Comparison of ENCODE assay signal across 12 cellular contexts in genomic region chr6:166494757-166495486, GRCh38.
DNase-seq lines count a peak whose midpoint lies in the region; ATAC-seq, FAIRE-seq and TF ChIP-seq lines count a peak whose summit lies in the region.
"Had no signal": no experiment of that assay in that cellular context is flagged by ENCODE, and none has a peak within 500 bp of the region (broad histone marks: within the 10 kb centered on the region; RNA-seq: fewer than 3 reads in every experiment).

No MANE protein-coding gene starts in this region.

- WGBS in K562 (ENCODE audit: insufficient coverage, low coverage, missing lambda C conversion rate): 3% methylated on average over 31 of the region's 31 CpGs

- no peak overlapping the region for H3K4me3 ChIP-seq in K562
- H3K4me3 ChIP-seq in uterus: no peak overlapping the region
- H3K4me3 ChIP-seq: body of pancreas, PC-9 had no signal

- BruUV-seq in K562 (replicated peaks; lab: Mats Ljungman, UMichigan): no TSS peak

- POLR2A ChIA-PET in K562 (lab: Yijun Ruan, JAX): interaction anchor here (0.7 to 1.3 kb wide), 2 partner anchors 10 to 51 kb away, joined by 5 read pairs; no protein-coding TSS in a partner anchor

- TF ChIP-seq POLR2A in K562 (conservative IDR thresholded peaks at IDR 0.05): no peak
- no peak for TF ChIP-seq POLR2A in uterus (IDR thresholded peaks at IDR 0.05)

- TF ChIP-seq CTCF in K562 (IDR thresholded peaks at IDR 0.05 in 2 of 3, conservative IDR thresholded peaks at IDR 0.05 in 1 of 3; ENCODE audit: insufficient read depth in 2 of 3, low read depth in 1 of 3, low read length in 3 of 3) (no peak), uterus (IDR thresholded peaks at IDR 0.05) (no peak)

- H2AFZ ChIP-seq in K562 (ENCODE audit: low read depth, low read length): 0 out of 2 replicates have a peak overlapping the region, but pooled peaks have one; percentile 25
- H2AFZ ChIP-seq: PC-9 had no signal

- no peaks in the 10 kb centered on the region for H3K9me3 ChIP-seq in K562 (replicated peaks; ENCODE audit: control insufficient read depth, insufficient read depth, low read depth, low read length)
- no peaks in the 10 kb centered on the region for H3K9me3 ChIP-seq in uterus
- H3K9me3 ChIP-seq: body of pancreas had no signal

- H3K4me2 ChIP-seq in K562 (ENCODE audit: insufficient read depth, low read length): no peak overlapping the region; the same call in 1 of the 2 replicates
- H3K4me2 ChIP-seq: PC-9 had no signal

- peak; percentile 71 for DNase-seq in activated CD8-positive, alpha-beta memory T cell treated with anti-CD3 and anti-CD28 coated beads for 24 hours
- DNase-seq in activated CD8-positive, alpha-beta memory T cell treated with anti-CD3 and anti-CD28 coated beads, Interleukin-2, amount 50 U/mL, for 48 hours: no peak
- peak in 2 of 4 experiments; percentile 21 to 31 for DNase-seq in K562 (ENCODE audit: extremely low read depth in 1 of 4, low spot score in 3 of 4)
- peak; percentile 60 for DNase-seq in pons (ENCODE audit: low spot score)
- peak; percentile 11 to 48 for DNase-seq in stimulated activated CD8-positive, alpha-beta memory T cell treated with anti-CD3 and anti-CD28 coated beads, Interleukin-7, amount 100 ng/mL, for 4 hours (ENCODE audit: low read depth in 2 of 2)
- DNase-seq in uterus: no peak
- no peak for DNase-seq in NCI-H510A (lab: John Stamatoyannopoulos, UW)
- DNase-seq in NCI-H2029 (lab: John Stamatoyannopoulos, UW): no peak
- DNase-seq: body of pancreas, immature natural killer cell, NCI-H187, PC-9 had no signal

- intact Hi-C loops in K562 (cut with micrococcal nuclease) (no loop called here), uterus (cut with DNase I; ENCODE audit: low total_unique reads) (no loop called here)

- ATAC-seq in K562: peak; percentile 46; the same call in 2 of the 3 replicates
- ATAC-seq: body of pancreas had no signal

- no peaks in the 10 kb centered on the region for H3K9me1 ChIP-seq in K562 (ENCODE audit: control insufficient read depth, insufficient read depth, low read length)

- H3K4me1 ChIP-seq in K562 (replicated peaks in 1 of 2; ENCODE audit: control insufficient read depth in 2 of 2, insufficient read depth in 2 of 2, low read length in 2 of 2) (peaks cover 0 to 4% of the 10 kb centered on the region in 2 experiments; a peak in 2 of 5 replicates), uterus (no peaks in the 10 kb centered on the region)
- H3K4me1 ChIP-seq: body of pancreas had no signal

- H3K36me3 ChIP-seq in K562 (ENCODE audit: control insufficient read depth, insufficient read depth, low read length): no peaks in the 10 kb centered on the region
- no peaks in the 10 kb centered on the region for H3K36me3 ChIP-seq in uterus

- TF ChIP-seq RAD21 in K562 (CRISPR knock-in tag; conservative IDR thresholded peaks at IDR 0.05 in 1 of 2, IDR thresholded peaks at IDR 0.05 in 1 of 2): no peak

- H3K27ac ChIP-seq in K562 (ENCODE audit: extremely low read depth, low read depth, low read length): no peak overlapping the region
- H3K27ac ChIP-seq in uterus: no peak overlapping the region
- H3K27ac ChIP-seq: body of pancreas, PC-9 had no signal

- no peak for TF ChIP-seq EP300 in K562 (IDR thresholded peaks at IDR 0.05; ENCODE audit: low read length)

- no peaks in the 10 kb centered on the region for H3K79me2 ChIP-seq in K562 (ENCODE audit: control insufficient read depth, insufficient read depth, low read length)

- CTCF ChIA-PET in K562 (lab: Yijun Ruan, JAX; ENCODE audit: low intra/inter-chr PET ratio): no interaction called here

- FAIRE-seq in K562 (lab: Jason Lieb, UNC): no peak

- peaks cover 74 to 89% of the 10 kb centered on the region in 2 experiments for H3K27me3 ChIP-seq in K562 (ENCODE audit: control insufficient read depth in 2 of 2, insufficient read depth in 2 of 2, low read length in 2 of 2)
- H3K27me3 ChIP-seq in uterus: no peaks in the 10 kb centered on the region
- H3K27me3 ChIP-seq: body of pancreas had no signal

- H3K9ac ChIP-seq in K562 (ENCODE audit: insufficient read depth in 1 of 2, low read depth in 2 of 2, low read length in 2 of 2): no peak overlapping the region

- in situ Hi-C loops in K562 (cut with MboI): no loop called here

- H4K20me1 ChIP-seq in K562 (replicated peaks; ENCODE audit: control insufficient read depth, insufficient read depth, low read length): peaks cover 7% of the 10 kb centered on the region; the same call in 1 of the 2 replicates

TF ChIP-seq in K562, 482 proteins besides CTCF, POLR2A, EP300 and RAD21 (continues in another document):
- no peak for TF ChIP-seq HEY1 (CRISPR knock-in tag; IDR thresholded peaks at IDR 0.05; ENCODE audit: borderline replicate concordance)
- no peak for TF ChIP-seq E2F3 (CRISPR knock-in tag; IDR thresholded peaks at IDR 0.05)
- peak; percentile 67 for TF ChIP-seq NFE2 (IDR thresholded peaks at IDR 0.05; ENCODE audit: low read depth)
- no peak for TF ChIP-seq ZNF695 (CRISPR knock-in tag; IDR thresholded peaks at IDR 0.05)
- no peak for TF ChIP-seq ZNF584 (CRISPR knock-in tag; IDR thresholded peaks at IDR 0.05; ENCODE audit: low read depth)
- TF ChIP-seq ZFP1 (CRISPR knock-in tag; IDR thresholded peaks at IDR 0.05): no peak
- TF ChIP-seq BHLHE40 (IDR thresholded peaks at IDR 0.05; ENCODE audit: low read length): peak; percentile 24; the same call in 1 of the 2 replicates
- TF ChIP-seq, protein P1, sequence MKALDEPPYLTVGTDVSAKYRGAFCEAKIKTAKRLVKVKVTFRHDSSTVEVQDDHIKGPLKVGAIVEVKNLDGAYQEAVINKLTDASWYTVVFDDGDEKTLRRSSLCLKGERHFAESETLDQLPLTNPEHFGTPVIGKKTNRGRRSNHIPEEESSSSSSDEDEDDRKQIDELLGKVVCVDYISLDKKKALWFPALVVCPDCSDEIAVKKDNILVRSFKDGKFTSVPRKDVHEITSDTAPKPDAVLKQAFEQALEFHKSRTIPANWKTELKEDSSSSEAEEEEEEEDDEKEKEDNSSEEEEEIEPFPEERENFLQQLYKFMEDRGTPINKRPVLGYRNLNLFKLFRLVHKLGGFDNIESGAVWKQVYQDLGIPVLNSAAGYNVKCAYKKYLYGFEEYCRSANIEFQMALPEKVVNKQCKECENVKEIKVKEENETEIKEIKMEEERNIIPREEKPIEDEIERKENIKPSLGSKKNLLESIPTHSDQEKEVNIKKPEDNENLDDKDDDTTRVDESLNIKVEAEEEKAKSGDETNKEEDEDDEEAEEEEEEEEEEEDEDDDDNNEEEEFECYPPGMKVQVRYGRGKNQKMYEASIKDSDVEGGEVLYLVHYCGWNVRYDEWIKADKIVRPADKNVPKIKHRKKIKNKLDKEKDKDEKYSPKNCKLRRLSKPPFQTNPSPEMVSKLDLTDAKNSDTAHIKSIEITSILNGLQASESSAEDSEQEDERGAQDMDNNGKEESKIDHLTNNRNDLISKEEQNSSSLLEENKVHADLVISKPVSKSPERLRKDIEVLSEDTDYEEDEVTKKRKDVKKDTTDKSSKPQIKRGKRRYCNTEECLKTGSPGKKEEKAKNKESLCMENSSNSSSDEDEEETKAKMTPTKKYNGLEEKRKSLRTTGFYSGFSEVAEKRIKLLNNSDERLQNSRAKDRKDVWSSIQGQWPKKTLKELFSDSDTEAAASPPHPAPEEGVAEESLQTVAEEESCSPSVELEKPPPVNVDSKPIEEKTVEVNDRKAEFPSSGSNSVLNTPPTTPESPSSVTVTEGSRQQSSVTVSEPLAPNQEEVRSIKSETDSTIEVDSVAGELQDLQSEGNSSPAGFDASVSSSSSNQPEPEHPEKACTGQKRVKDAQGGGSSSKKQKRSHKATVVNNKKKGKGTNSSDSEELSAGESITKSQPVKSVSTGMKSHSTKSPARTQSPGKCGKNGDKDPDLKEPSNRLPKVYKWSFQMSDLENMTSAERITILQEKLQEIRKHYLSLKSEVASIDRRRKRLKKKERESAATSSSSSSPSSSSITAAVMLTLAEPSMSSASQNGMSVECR (CRISPR knock-in tag; IDR thresholded peaks at IDR 0.05): no peak
- TF ChIP-seq ZNF316 (IDR thresholded peaks at IDR 0.05): peak; percentile 39; the same call in 1 of the 2 replicates
- TF ChIP-seq ZNF184 (CRISPR knock-in tag; IDR thresholded peaks at IDR 0.05): no peak
- TF ChIP-seq EGR1 (conservative IDR thresholded peaks at IDR 0.05): peak; percentile 69
- TF ChIP-seq ZSCAN32 (CRISPR knock-in tag; IDR thresholded peaks at IDR 0.05): no peak
- no peak for TF ChIP-seq CTBP1 (IDR thresholded peaks at IDR 0.05; ENCODE audit: borderline replicate concordance)
- no peak for TF ChIP-seq RB1 (IDR thresholded peaks at IDR 0.05; ENCODE audit: low read depth)
- no peak for TF ChIP-seq MITF (IDR thresholded peaks at IDR 0.05)
- TF ChIP-seq, protein P2, sequence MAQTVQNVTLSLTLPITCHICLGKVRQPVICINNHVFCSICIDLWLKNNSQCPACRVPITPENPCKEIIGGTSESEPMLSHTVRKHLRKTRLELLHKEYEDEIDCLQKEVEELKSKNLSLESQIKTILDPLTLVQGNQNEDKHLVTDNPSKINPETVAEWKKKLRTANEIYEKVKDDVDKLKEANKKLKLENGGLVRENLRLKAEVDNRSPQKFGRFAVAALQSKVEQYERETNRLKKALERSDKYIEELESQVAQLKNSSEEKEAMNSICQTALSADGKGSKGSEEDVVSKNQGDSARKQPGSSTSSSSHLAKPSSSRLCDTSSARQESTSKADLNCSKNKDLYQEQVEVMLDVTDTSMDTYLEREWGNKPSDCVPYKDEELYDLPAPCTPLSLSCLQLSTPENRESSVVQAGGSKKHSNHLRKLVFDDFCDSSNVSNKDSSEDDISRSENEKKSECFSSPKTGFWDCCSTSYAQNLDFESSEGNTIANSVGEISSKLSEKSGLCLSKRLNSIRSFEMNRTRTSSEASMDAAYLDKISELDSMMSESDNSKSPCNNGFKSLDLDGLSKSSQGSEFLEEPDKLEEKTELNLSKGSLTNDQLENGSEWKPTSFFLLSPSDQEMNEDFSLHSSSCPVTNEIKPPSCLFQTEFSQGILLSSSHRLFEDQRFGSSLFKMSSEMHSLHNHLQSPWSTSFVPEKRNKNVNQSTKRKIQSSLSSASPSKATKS (CRISPR knock-in tag; IDR thresholded peaks at IDR 0.05): no peak

Comparison
In these comparisons a context has a peak if more than half of its experiments do, and no peak if none do; other contexts are left out.
1. DNase-seq: peak in activated CD8-positive, alpha-beta memory T cell treated with anti-CD3 and anti-CD28 coated beads for 24 hours (single experiment), pons (single experiment) and stimulated activated CD8-positive, alpha-beta memory T cell treated with anti-CD3 and anti-CD28 coated beads, Interleukin-7, amount 100 ng/mL, for 4 hours (2 of 2); none in activated CD8-positive, alpha-beta memory T cell treated with anti-CD3 and anti-CD28 coated beads, Interleukin-2, amount 50 U/mL, for 48 hours (single experiment), uterus (0 of 2), NCI-H510A (single experiment) and NCI-H2029 (single experiment).